In the genomic region with DNA sequence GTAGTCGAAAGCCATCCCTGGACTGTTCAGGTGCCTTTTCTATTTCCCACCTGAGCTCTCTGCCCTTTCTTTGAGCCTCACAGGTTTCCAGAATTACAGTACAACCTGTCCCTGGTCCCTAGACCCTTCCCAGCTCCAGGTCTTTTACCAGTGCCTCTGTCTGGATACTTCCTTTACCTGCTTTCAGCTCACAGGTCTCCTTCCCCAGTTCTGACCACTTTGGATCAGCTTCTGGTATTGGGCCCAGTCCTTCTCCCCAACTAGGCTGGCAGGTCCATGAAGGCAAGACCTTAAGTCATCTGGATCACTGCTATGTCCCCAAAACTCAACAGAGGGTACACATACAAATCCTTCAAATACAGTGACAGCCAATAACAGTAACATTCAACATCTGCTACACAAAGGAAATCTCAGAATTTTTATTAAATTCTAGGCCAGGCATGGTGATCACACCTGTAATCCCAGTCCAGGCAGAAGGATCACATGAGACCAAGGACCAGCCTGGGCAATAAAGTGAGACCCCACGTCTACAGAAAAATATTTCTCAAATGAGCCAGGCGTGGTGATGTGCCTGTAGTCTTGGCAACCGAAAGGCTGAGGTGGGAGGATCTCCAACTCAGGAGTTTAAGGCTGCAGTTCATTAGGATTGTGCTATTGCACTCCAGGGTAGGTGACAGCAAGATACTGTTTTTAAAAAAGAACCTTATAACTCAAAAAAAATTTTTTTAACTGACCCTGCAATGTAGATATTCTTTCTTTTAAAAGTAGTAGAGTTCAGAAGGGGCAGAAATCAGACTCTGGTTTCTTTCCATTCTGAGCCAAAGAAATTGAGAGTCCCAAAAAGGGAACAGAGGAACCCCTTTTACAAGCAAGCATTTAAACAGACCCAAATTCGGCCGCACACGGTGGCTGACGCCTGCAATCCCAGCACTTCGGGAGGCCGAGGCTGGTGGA, we compare ENCODE assay signal across 8 cellular contexts. TPM values are rescaled to one million over a fixed set of nuclear protein-coding genes. Genes with fewer than 3 reads are reported as not detected.
A peak's percentile ranks its signal among the peaks of the same experiment; 100 is the strongest.
DNase-seq lines count a peak whose midpoint lies in the region; ATAC-seq and TF ChIP-seq lines count a peak whose summit lies in the region.

No MANE protein-coding gene starts in this region.

- intact Hi-C loops in OCI-LY7 (cut with micrococcal nuclease; ENCODE audit: unreplicated experiment): no loop called here

- H2AFZ ChIP-seq in OCI-LY7 (ENCODE audit: low read length) (no peak overlapping the region), neuronal stem cell (ENCODE audit: low read length) (no peak overlapping the region)

- no peak for ATAC-seq in GM18511 (IDR thresholded peaks at IDR 0.05; ENCODE audit: unreplicated experiment)

- no peak overlapping the region for H2AK5ac ChIP-seq in neuronal stem cell (ENCODE audit: low read depth, low read length)

- no peaks in the 10 kb centered on the region for H3K9me3 ChIP-seq in CD8-positive, alpha-beta memory T cell (ENCODE audit: low read length)
- H3K9me3 ChIP-seq in OCI-LY7 (ENCODE audit: low read length) (no peaks in the 10 kb centered on the region), neuronal stem cell (replicated peaks in 1 of 2; ENCODE audit: control insufficient read depth in 2 of 2, insufficient read depth in 1 of 2, low read depth in 1 of 2, low read length in 2 of 2) (no peaks in the 10 kb centered on the region)

- no peak for DNase-seq in CD8-positive, alpha-beta memory T cell
- DNase-seq in OCI-LY7 (ENCODE audit: low spot score) (peak; percentile 20), endothelial cell (ENCODE audit: low spot score) (no peak), neuronal stem cell (ENCODE audit: low spot score) (no peak), NCI-H2107 (lab: John Stamatoyannopoulos, UW) (no peak), NCI-H774 (lab: John Stamatoyannopoulos, UW) (no peak)
- DNase-seq in activated CD4-positive, CD25-positive, alpha-beta regulatory T cell (lab: John Stamatoyannopoulos, UW): no peak

- no peaks in the 10 kb centered on the region for H3K9me2 ChIP-seq in OCI-LY7 (ENCODE audit: insufficient read depth, low read length)

- peaks cover 0 to 2% (median 0%) of the 10 kb centered on the region in 5 donors for H3K9me3 Mint-ChIP-seq in CD8-positive, alpha-beta memory T cell
- H3K9me3 Mint-ChIP-seq in endothelial cell (ENCODE audit: unreplicated experiment): no peaks in the 10 kb centered on the region

- TF ChIP-seq CTCF in OCI-LY7 (conservative IDR thresholded peaks at IDR 0.05; ENCODE audit: low read length) (no peak), endothelial cell (IDR thresholded peaks at IDR 0.05; ENCODE audit: unreplicated experiment) (no peak)

- H3K27me3 Mint-ChIP-seq in CD8-positive, alpha-beta memory T cell: peaks cover 0 to 8% of the 10 kb centered on the region in 2 donors
- peaks cover 26% of the 10 kb centered on the region for H3K27me3 Mint-ChIP-seq in endothelial cell (ENCODE audit: unreplicated experiment)

- no peak overlapping the region for H3K18ac ChIP-seq in neuronal stem cell (ENCODE audit: low read length)

- peak overlapping the region; percentile 91 for H3K4me3 ChIP-seq in CD8-positive, alpha-beta memory T cell (ENCODE audit: low read length)
- H3K4me3 ChIP-seq in OCI-LY7 (ENCODE audit: low read depth, low read length, poor library complexity, severe bottlenecking): peak overlapping the region; percentile 97
- peak overlapping the region in 1 of 2 donors; percentile 68 for H3K4me3 ChIP-seq in neuronal stem cell (ENCODE audit: low read length in 2 of 2)

- H3K4me2 ChIP-seq in OCI-LY7 (ENCODE audit: low read length): peak overlapping the region; percentile 93
- H3K4me2 ChIP-seq in neuronal stem cell (ENCODE audit: insufficient read depth, low read length, poor library complexity, severe bottlenecking): peak overlapping the region; percentile 44

- peak overlapping the region; percentile 27 to 100 (median 96) for H3K27ac Mint-ChIP-seq in CD8-positive, alpha-beta memory T cell
- peak overlapping the region; percentile 80 for H3K27ac Mint-ChIP-seq in endothelial cell (ENCODE audit: unreplicated experiment)

- no peak overlapping the region for H2BK120ac ChIP-seq in neuronal stem cell (ENCODE audit: low read depth, low read length)

- no peak overlapping the region for H2BK12ac ChIP-seq in neuronal stem cell (ENCODE audit: low read length)

- no peaks in the 10 kb centered on the region for H3K27me3 ChIP-seq in CD8-positive, alpha-beta memory T cell (ENCODE audit: insufficient read depth, low read length, poor library complexity, severe bottlenecking)
- no peaks in the 10 kb centered on the region for H3K27me3 ChIP-seq in neuronal stem cell (ENCODE audit: control insufficient read depth in 3 of 3, insufficient read depth in 3 of 3, low read depth in 1 of 3, low read length in 3 of 3)

- H2BK5ac ChIP-seq in neuronal stem cell (ENCODE audit: low read length): no peak overlapping the region

- H3K23ac ChIP-seq in neuronal stem cell (ENCODE audit: low read depth, low read length, poor library complexity): no peak overlapping the region

- H3K4me1 ChIP-seq in CD8-positive, alpha-beta memory T cell (ENCODE audit: insufficient read depth, low read length): peaks cover 28% of the 10 kb centered on the region
- H3K4me1 ChIP-seq in OCI-LY7 (ENCODE audit: insufficient read depth, low read length, poor library complexity, severe bottlenecking): peaks cover 43% of the 10 kb centered on the region
- H3K4me1 ChIP-seq in neuronal stem cell (ENCODE audit: control insufficient read depth in 2 of 2, insufficient read depth in 1 of 2, low read depth in 1 of 2, low read length in 2 of 2): peaks cover 3 to 9% of the 10 kb centered on the region in 2 donors

- peaks cover 6 to 45% (median 13%) of the 10 kb centered on the region in 3 donors for H3K36me3 Mint-ChIP-seq in CD8-positive, alpha-beta memory T cell
- peaks cover 29% of the 10 kb centered on the region for H3K36me3 Mint-ChIP-seq in endothelial cell (ENCODE audit: low read depth, unreplicated experiment)

- peak overlapping the region; percentile 96 for H3K27ac ChIP-seq in CD8-positive, alpha-beta memory T cell (ENCODE audit: low read depth, low read length)
- H3K27ac ChIP-seq in OCI-LY7 (ENCODE audit: low read depth, low read length, poor library complexity, severe bottlenecking) (peak overlapping the region; percentile 78), neuronal stem cell (replicated peaks; ENCODE audit: low read length) (no peak overlapping the region)

- no peak overlapping the region for H3K9ac ChIP-seq in neuronal stem cell (ENCODE audit: low read depth, low read length, poor library complexity)

- H3K4me1 Mint-ChIP-seq in CD8-positive, alpha-beta memory T cell: peaks cover 39 to 58% (median 44%) of the 10 kb centered on the region in 3 donors
- peaks cover 34% of the 10 kb centered on the region for H3K4me1 Mint-ChIP-seq in endothelial cell (ENCODE audit: unreplicated experiment)

- H3K36me3 ChIP-seq in CD8-positive, alpha-beta memory T cell (ENCODE audit: insufficient read depth, low read length): peaks cover 27% of the 10 kb centered on the region
- H3K36me3 ChIP-seq in OCI-LY7 (ENCODE audit: insufficient read depth, low read length) (peaks cover 54% of the 10 kb centered on the region), neuronal stem cell (replicated peaks in 1 of 2; ENCODE audit: control insufficient read depth in 2 of 2, insufficient read depth in 2 of 2, low read length in 2 of 2) (peaks cover 29 to 31% of the 10 kb centered on the region in 2 donors)

- no peak overlapping the region for H4K8ac ChIP-seq in neuronal stem cell (ENCODE audit: low read depth, low read length)

- POLR2A ChIA-PET in CD8-positive, alpha-beta memory T cell (lab: Charles Lee): interaction anchor here (1.2 to 2.7 kb wide), 15 partner anchors 8 to 98 kb away, joined by 3 to 82 read pairs (median 9); a partner anchor contains a TSS
- POLR2A ChIA-PET in OCI-LY7 (lab: Charles Lee): interaction anchor here (1.5 to 1.8 kb wide), 6 partner anchors 7 to 99 kb away, joined by 3 to 15 read pairs (median 8); a partner anchor contains a TSS

- no peak overlapping the region for H3K4ac ChIP-seq in neuronal stem cell (ENCODE audit: low read length)

- CTCF ChIA-PET in CD8-positive, alpha-beta memory T cell (lab: Charles Lee): interaction anchor here (1.0 to 2.0 kb wide), 12 partner anchors 8 to 105 kb away, joined by 3 to 25 read pairs (median 6); a partner anchor contains a TSS
- CTCF ChIA-PET in OCI-LY7 (lab: Charles Lee; ENCODE audit: unreplicated experiment): interaction anchor here (0.5 kb wide), 1 partner anchor 504 kb away, joined by 3 read pairs; a partner anchor contains a TSS

- peaks cover 11% of the 10 kb centered on the region for H3K79me1 ChIP-seq in neuronal stem cell (ENCODE audit: low read depth, low read length)

- no peak overlapping the region for H3K14ac ChIP-seq in neuronal stem cell (ENCODE audit: low read length)

- no peak overlapping the region for H2BK15ac ChIP-seq in neuronal stem cell (ENCODE audit: low read length)

- no TSS peak for BruUV-seq in OCI-LY7 (replicated peaks; lab: Mats Ljungman, UMichigan)

- H3K79me2 ChIP-seq in OCI-LY7 (ENCODE audit: insufficient read depth, low read depth, low read length): peaks cover 36% of the 10 kb centered on the region

- H4K91ac ChIP-seq in neuronal stem cell (ENCODE audit: low read depth, low read length, poor library complexity): no peak overlapping the region

- H4K20me1 ChIP-seq in OCI-LY7 (ENCODE audit: insufficient read depth, low read length): peaks cover 17% of the 10 kb centered on the region

- WGBS in neuronal stem cell (ENCODE audit: extremely low coverage in 2 of 2, insufficient read length in 2 of 2, insufficient replicate concordance in 1 of 2), 2 donors: no CpG with 5 or more reads among the region's 10 CpGs

- peak overlapping the region; percentile 70 to 100 (median 99) for H3K4me3 Mint-ChIP-seq in CD8-positive, alpha-beta memory T cell
- peak overlapping the region; percentile 100 for H3K4me3 Mint-ChIP-seq in endothelial cell (ENCODE audit: unreplicated experiment)

RNA-seq across cellular contexts. Expression of a gene that starts 1.3 kb away (rescaled TPM):
- total RNA-seq in CD8-positive, alpha-beta memory T cell: 1,000 to 10,000 TPM; 2,654 to 2,668 TPM
- 1,795 TPM for polyA plus RNA-seq in CD8-positive, alpha-beta memory T cell
- 538 and 634 TPM in 2 replicates for total RNA-seq in OCI-LY7 (2014; rRNA removed; shearing (Covaris generic))
- 3,661 and 4,044 TPM in 2 replicates for total RNA-seq in OCI-LY7 (2022)
- 2,151 TPM for total RNA-seq in endothelial cell (ENCODE audit: unreplicated experiment)
- polyA plus RNA-seq in neuronal stem cell (2013, experiment 1 of 2): 4,379 TPM
- polyA plus RNA-seq in neuronal stem cell (2013, experiment 2 of 2): 4,439 TPM

RNA-seq across cellular contexts. Expression of a gene that starts 11.0 kb away (rescaled TPM):
- total RNA-seq in CD8-positive, alpha-beta memory T cell: 100 to 1,000 TPM; 190 to 196 TPM
- 115 TPM for polyA plus RNA-seq in CD8-positive, alpha-beta memory T cell
- 70.1 and 74.6 TPM in 2 replicates for total RNA-seq in OCI-LY7 (2014; rRNA removed; shearing (Covaris generic))
- total RNA-seq in OCI-LY7 (2022): 168 and 175 TPM in 2 replicates
- 139 TPM for total RNA-seq in endothelial cell (ENCODE audit: unreplicated experiment)
- 58.7 TPM for polyA plus RNA-seq in neuronal stem cell (2013, experiment 1 of 2)
- polyA plus RNA-seq in neuronal stem cell (2013, experiment 2 of 2): 54.7 TPM

RNA-seq across cellular contexts. Expression of a gene that starts 21.9 kb away (rescaled TPM):
- 10 to 100 TPM; 35.2 to 36.4 TPM for total RNA-seq in CD8-positive, alpha-beta memory T cell
- 4.0 TPM for polyA plus RNA-seq in CD8-positive, alpha-beta memory T cell
- 28.3 and 30.4 TPM in 2 replicates for total RNA-seq in OCI-LY7 (2014; rRNA removed; shearing (Covaris generic))
- 65.9 and 68.2 TPM in 2 replicates for total RNA-seq in OCI-LY7 (2022)
- total RNA-seq in endothelial cell (ENCODE audit: unreplicated experiment): 172 TPM
- 33.5 TPM for polyA plus RNA-seq in neuronal stem cell (2013, experiment 1 of 2)
- 33.9 TPM for polyA plus RNA-seq in neuronal stem cell (2013, experiment 2 of 2)

RNA-seq across cellular contexts. Expression of a gene that starts 27.8 kb away (rescaled TPM):
- 10 to 100 TPM; 32.8 to 36.4 TPM for total RNA-seq in CD8-positive, alpha-beta memory T cell
- polyA plus RNA-seq in CD8-positive, alpha-beta memory T cell: 355 TPM
- 19.4 and 21.8 TPM in 2 replicates for total RNA-seq in OCI-LY7 (2014; rRNA removed; shearing (Covaris generic))
- total RNA-seq in OCI-LY7 (2022): 55.9 and 57.2 TPM in 2 replicates
- 10.2 TPM for total RNA-seq in endothelial cell (ENCODE audit: unreplicated experiment)
- polyA plus RNA-seq in neuronal stem cell (2013, experiment 1 of 2): 6.0 TPM
- 6.1 TPM for polyA plus RNA-seq in neuronal stem cell (2013, experiment 2 of 2)

RNA-seq across cellular contexts. Expression of a gene that starts 43.2 kb away (rescaled TPM):
- total RNA-seq in CD8-positive, alpha-beta memory T cell: 10 to 100 TPM; 39.3 to 39.6 TPM
- polyA plus RNA-seq in CD8-positive, alpha-beta memory T cell: 56.8 TPM
- total RNA-seq in OCI-LY7 (2014; rRNA removed; shearing (Covaris generic)): 15.7 and 28.3 TPM in 2 replicates
- total RNA-seq in OCI-LY7 (2022) (31.2 and 31.3 TPM in 2 replicates), endothelial cell (ENCODE audit: unreplicated experiment) (32.4 TPM)
- polyA plus RNA-seq in neuronal stem cell (2013, experiment 1 of 2): 34.2 TPM
- 32.9 TPM for polyA plus RNA-seq in neuronal stem cell (2013, experiment 2 of 2)
